24 cellular contexts compared by ENCODE assay signal in the genomic region with DNA sequence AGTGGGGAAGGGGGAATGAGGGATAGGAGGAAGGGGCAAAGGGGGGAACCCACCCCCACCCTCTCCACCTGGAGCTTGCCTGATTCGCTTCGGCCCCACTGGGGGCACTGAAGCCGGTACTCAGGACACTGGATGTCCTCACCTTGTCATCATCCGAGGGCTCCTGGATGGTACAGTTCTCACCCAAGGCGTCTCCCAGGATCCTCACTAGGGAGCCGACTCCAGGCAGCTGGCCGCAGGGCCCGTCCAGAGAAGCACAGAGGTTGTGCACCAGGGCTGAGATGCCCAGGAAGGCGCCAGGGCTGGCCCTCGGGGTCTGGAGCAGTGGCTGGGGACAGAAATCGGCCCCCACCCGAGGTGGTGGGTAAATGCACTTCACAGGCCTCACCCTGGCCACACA.
DNase-seq lines count a peak whose midpoint lies in the region; ATAC-seq and TF ChIP-seq lines count a peak whose summit lies in the region.
"Had no signal": no experiment of that assay in that cellular context is flagged by ENCODE, and none has a peak within 500 bp of the region (broad histone marks: within the 10 kb centered on the region; RNA-seq: fewer than 3 reads in every experiment).

No MANE protein-coding gene starts in this region.

- no peak for ATAC-seq in heart left ventricle
- ATAC-seq in HG03108 (IDR thresholded peaks at IDR 0.05; ENCODE audit: unreplicated experiment): no peak
- no peak for ATAC-seq in HG03354 (IDR thresholded peaks at IDR 0.05; ENCODE audit: poor library complexity, severe bottlenecking, unreplicated experiment)
- ATAC-seq: activated CD4-positive, CD25-positive, alpha-beta regulatory T cell treated with anti-CD3 and anti-CD28 coated beads, Interleukin-2, amount 50 U/mL, for 24 hours; activated CD8-positive, alpha-beta T cell treated with anti-CD3 and anti-CD28 coated beads, Interleukin-2, amount 10 ng/mL, durations not matched to agents 7 days and 5 days; foreskin keratinocyte had no signal

- TF ChIP-seq POLR2A in heart left ventricle (IDR thresholded peaks at IDR 0.05) (no peak), uterus (IDR thresholded peaks at IDR 0.05) (no peak)

- H3K9me3 ChIP-seq in heart left ventricle: peaks cover 0 to 13% (median 3%) of the 10 kb centered on the region in 12 donors
- H3K9me3 ChIP-seq in NT2/D1 (ENCODE audit: insufficient read depth, low read length): peaks cover 7% of the 10 kb centered on the region; the same call in 1 of the 2 replicates
- no peaks in the 10 kb centered on the region for H3K9me3 ChIP-seq in uterus

- no peak overlapping the region for H3K4me3 ChIP-seq in heart left ventricle
- H3K4me3 ChIP-seq in NT2/D1 (ENCODE audit: insufficient read length, low read depth): no peak overlapping the region
- H3K4me3 ChIP-seq in uterus: no peak overlapping the region
- H3K4me3 ChIP-seq: cardiac muscle cell, PC-9 had no signal

- peaks cover 0 to 39% (median 25%) of the 10 kb centered on the region in 12 donors for H3K4me1 ChIP-seq in heart left ventricle
- peaks cover 27% of the 10 kb centered on the region for H3K4me1 ChIP-seq in NT2/D1 (ENCODE audit: insufficient read depth, insufficient read length)
- H3K4me1 ChIP-seq in uterus: peaks cover 3 to 17% of the 10 kb centered on the region in 2 donors

- intact Hi-C loops in heart left ventricle (cut with DNase I) (loop anchor here in 1 of 10 donors (10.0 kb wide), 1 partner anchor 90 kb away; no protein-coding TSS in a partner anchor), cardiac septum (cut with DNase I) (loop anchor here (10.0 kb wide), 2 partner anchors 100 to 530 kb away; no protein-coding TSS in a partner anchor), uterus (cut with DNase I; ENCODE audit: low total_unique reads) (no loop called here)

- DNase-seq in heart left ventricle (no peak), cardiac septum (ENCODE audit: low spot score) (no peak), NT2/D1 (ENCODE audit: low read depth, low spot score) (no peak), uterus (no peak), AML-193 (lab: John Stamatoyannopoulos, UW) (no peak)
- peak; percentile 6 for DNase-seq in effector CD4-positive, alpha-beta T cell
- DNase-seq: activated CD8-positive, alpha-beta T cell treated with anti-CD3 and anti-CD28 coated beads, Interleukin-2, amount 10 ng/mL, durations not matched to agents 7 days and 5 days; activated naive CD4-positive, alpha-beta T cell; activated T-cell treated with anti-CD3 and anti-CD28 coated beads, Interleukin-2, amount 50 U/mL, for 1 hour; erythroblast; foreskin keratinocyte; kidney glomerular epithelial cell; NCI-H1694 treated with DMSO at 0.1 percent for 48 hours; NCI-H82; PC-9; small intestine; stimulated activated CD4-positive, alpha-beta T cell treated with anti-CD3 and anti-CD28 coated beads, Interleukin-2, amount 100 ng/mL, for 48 hours; T1000; trophoblast cell had no signal

- H3K9ac ChIP-seq in NT2/D1 (ENCODE audit: insufficient read length, low read depth): peak overlapping the region; percentile 45

- H3K36me3 ChIP-seq in heart left ventricle (no peaks in the 10 kb centered on the region), NT2/D1 (ENCODE audit: insufficient read depth, insufficient read length, low read length) (no peaks in the 10 kb centered on the region), uterus (no peaks in the 10 kb centered on the region)
- H3K36me3 ChIP-seq: cardiac muscle cell had no signal

- H3K27ac ChIP-seq in heart left ventricle (peak overlapping the region in 7 of 12 donors; percentile 34 to 84 (median 79)), uterus (peak overlapping the region; percentile 80 to 97)
- H3K27ac ChIP-seq: cardiac muscle cell, foreskin keratinocyte, HL-60, PC-9 had no signal

- no peaks in the 10 kb centered on the region for H3K27me3 ChIP-seq in heart left ventricle
- no peaks in the 10 kb centered on the region for H3K27me3 ChIP-seq in NT2/D1 (ENCODE audit: insufficient read depth, insufficient read length)
- H3K27me3 ChIP-seq in uterus: no peaks in the 10 kb centered on the region
- H3K27me3 ChIP-seq: cardiac muscle cell, foreskin keratinocyte had no signal

- WGBS in heart left ventricle, 4 donors: 74 to 91% (median 84%) methylated on average over 11 to 12 of the region's 12 CpGs

- TF ChIP-seq CTCF in heart left ventricle (IDR thresholded peaks at IDR 0.05) (no peak), uterus (IDR thresholded peaks at IDR 0.05) (no peak)
